12 cellular contexts compared by ENCODE assay signal in the genomic region with DNA sequence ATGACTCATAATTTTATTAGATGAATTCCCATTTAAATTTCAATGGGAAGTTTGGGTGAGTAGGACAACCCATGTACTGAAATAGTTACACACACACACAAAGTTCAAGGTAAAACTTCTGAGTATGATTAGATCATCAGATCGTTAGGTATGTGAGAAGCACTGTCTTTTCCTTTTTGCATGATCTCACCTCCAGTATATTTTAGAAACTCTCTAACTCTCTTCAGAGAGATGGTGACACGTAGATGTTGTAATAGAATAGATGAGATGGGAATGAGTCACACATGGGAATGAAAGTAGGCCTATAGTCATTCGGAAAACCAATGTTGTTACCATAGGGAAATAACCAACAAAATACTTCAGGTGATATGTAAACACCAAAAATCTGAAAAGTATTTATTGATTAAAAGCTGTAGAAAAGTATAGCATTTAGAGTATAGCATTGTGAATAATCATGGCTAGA. TPM values are rescaled to one million over a fixed set of nuclear protein-coding genes. Genes with fewer than 3 reads are reported as not detected.
DNase-seq lines count a peak whose midpoint lies in the region; ATAC-seq, FAIRE-seq and TF ChIP-seq lines count a peak whose summit lies in the region.
"Had no signal": no experiment of that assay in that cellular context is flagged by ENCODE, and none has a peak within 500 bp of the region (broad histone marks: within the 10 kb centered on the region; RNA-seq: fewer than 3 reads in every experiment).

No MANE protein-coding gene starts in this region.

- no peaks in the 10 kb centered on the region for H3K36me3 ChIP-seq in GM12878 (ENCODE audit: control insufficient read depth in 2 of 2, insufficient read depth in 2 of 2, low read length in 1 of 2)

- WGBS in GM12878 (ENCODE audit: insufficient coverage, insufficient replicate concordance, low lambda C conversion rate, missing lambda C conversion rate) = 0% methylated on average over 3 of the region's 3 CpGs
- 35 to 36% methylated on average over 3 of the region's 3 CpGs for WGBS in lower leg skin, 2 donors

- in situ Hi-C loops in GM12878 (cut with MboI) = no loop called here

- CTCF ChIA-PET in GM12878 (lab: Yijun Ruan, JAX) = interaction anchor here (0.8 to 1.8 kb wide), 4 partner anchors 138 to 748 kb away, joined by 3 to 5 read pairs (median 4); no protein-coding TSS in a partner anchor

- 0 out of 4 replicates have a peak, but pooled peaks cover 0 to 4% of the 10 kb centered on the region in 2 experiments for H3K27me3 ChIP-seq in GM12878 (replicated peaks in 1 of 2; ENCODE audit: control insufficient read depth in 2 of 2, insufficient read depth in 2 of 2, low read length in 1 of 2)

- no peak for FAIRE-seq in GM12878 (lab: Jason Lieb, UNC)

- no peak for TF ChIP-seq POLR2A in GM12878 (IDR thresholded peaks at IDR 0.05; ENCODE audit: low read depth, low read length)
- no peak for TF ChIP-seq POLR2A in lower leg skin (IDR thresholded peaks at IDR 0.05)

- H3K4me3 ChIP-seq in GM12878 (no peak overlapping the region), lower leg skin (ENCODE audit: low read depth, poor library complexity, severe bottlenecking) (no peak overlapping the region)

- 0 out of 2 replicates have a peak overlapping the region, but pooled peaks have one; percentile 33 for H3K4me2 ChIP-seq in GM12878 (ENCODE audit: control insufficient read depth, insufficient read depth)

- POLR2A ChIA-PET in GM12878 (lab: Charles Lee) = no interaction called here

- no peaks in the 10 kb centered on the region for H3K9me3 ChIP-seq in GM12878 (replicated peaks; ENCODE audit: control insufficient read depth, insufficient read depth, low read length)

- no peak for TF ChIP-seq RAD21 in GM12878 (IDR thresholded peaks at IDR 0.05; ENCODE audit: insufficient read depth, low read depth, low read length)

- no TSS peak for BruUV-seq in GM12878 (replicated peaks; lab: Mats Ljungman, UMichigan)

- intact Hi-C loops in GM12878 (cut with micrococcal nuclease; ENCODE audit: unreplicated experiment) = no loop called here
- intact Hi-C loops in lower leg skin (cut with DNase I; ENCODE audit: low total_unique reads) = no loop called here

- TF ChIP-seq CTCF in GM12878 (IDR thresholded peaks at IDR 0.05 in 2 of 3, conservative IDR thresholded peaks at IDR 0.05 in 1 of 3; ENCODE audit: control insufficient read depth in 2 of 3, extremely low read depth in 1 of 3, insufficient read depth in 1 of 3, low read depth in 3 of 3, low read length in 3 of 3) (no peak), lower leg skin (IDR thresholded peaks at IDR 0.05) (no peak)

- no peaks in the 10 kb centered on the region for H3K79me2 ChIP-seq in GM12878 (ENCODE audit: control insufficient read depth, insufficient read depth, low read length)

- H3K9ac ChIP-seq in GM12878 (ENCODE audit: control insufficient read depth, insufficient read depth, low read length) = no peak overlapping the region

- H4K20me1 ChIP-seq in GM12878 (ENCODE audit: control insufficient read depth, insufficient read depth) = no peaks in the 10 kb centered on the region

- no peak overlapping the region for H3K27ac ChIP-seq in GM12878 (ENCODE audit: control insufficient read depth, insufficient read depth)

- ATAC-seq in GM12878 (peak; percentile 88), GM21360 (IDR thresholded peaks at IDR 0.05; ENCODE audit: unreplicated experiment) (no peak)

- H2AFZ ChIP-seq in GM12878 (ENCODE audit: control insufficient read depth, low read depth, low read length) = no peak overlapping the region

- RAD21 ChIA-PET in GM12878 (lab: Charles Lee; ENCODE audit: unreplicated experiment) = interaction anchor here (0.8 to 1.4 kb wide), 3 partner anchors 13 to 748 kb away, joined by 3 to 4 read pairs (median 4); no protein-coding TSS in a partner anchor

- DNase-seq in EL (peak; percentile 97), HS-5 (ENCODE audit: low read depth) (peak; percentile 92), GM12878 (ENCODE audit: low read depth, low spot score) (peak; percentile 13), non-pigmented ciliary epithelial cell (ENCODE audit: low read depth) (peak; percentile 95), cortex of kidney (lab: John Stamatoyannopoulos, UW) (no peak), lower leg skin (ENCODE audit: low spot score in 2 of 2) (no peak)
- no peak for DNase-seq in stimulated activated CD8-positive, alpha-beta memory T cell treated with anti-CD3 and anti-CD28 coated beads, Interleukin-4, amount 100 ng/mL, for 48 hours
- DNase-seq: activated naive CD8-positive, alpha-beta T cell treated with anti-CD3 and anti-CD28 coated beads, Interleukin-2, amount 10 ng/mL, durations not matched to agents 7 days and 5 days; left cardiac atrium; SHP77; stimulated activated CD4-positive, alpha-beta T cell treated with anti-CD3 and anti-CD28 coated beads, Interleukin-2, amount 100 ng/mL, for 24 hours had no signal

- peaks cover 14% of the 10 kb centered on the region; the same call in 1 of the 2 replicates for H3K4me1 ChIP-seq in GM12878 (ENCODE audit: control insufficient read depth, insufficient read depth, low read length)

- TF ChIP-seq EP300 in GM12878 (IDR thresholded peaks at IDR 0.05; ENCODE audit: borderline replicate concordance in 1 of 2, control insufficient read depth in 1 of 2, low read depth in 2 of 2, low read length in 2 of 2) = peak in 1 of 2 experiments; percentile 70; a peak in 1 of 4 replicates

- SMC1A ChIA-PET in GM12878 (lab: Charles Lee; ENCODE audit: uncharacterized antibody, unreplicated experiment) = interaction anchor here (0.9 to 1.2 kb wide), 4 partner anchors 9 to 760 kb away, joined by 3 read pairs; no protein-coding TSS in a partner anchor

RNA-seq across cellular contexts. Expression of gene KRT23, which starts 22.2 kb away (rescaled TPM):
- not detected in 2 replicates for total RNA-seq in GM12878 (2013; cell fraction: nucleolus; rRNA removed)
- total RNA-seq in GM12878 (2014; rRNA removed) = not detected in 2 replicates
- not detected in 2 replicates for total RNA-seq in GM12878 (2014; rRNA removed; fragmentation: Illumina TruSeq; extraction: Trizol)
- total RNA-seq in GM12878 (2021) = not detected in 2 replicates
- polyA plus RNA-seq in GM12878 (2011; ENCODE audit: low read depth) = not detected
- polyA plus RNA-seq in GM12878 (2011; rRNA removed) = not detected in 2 replicates
- not detected in 2 replicates for polyA plus RNA-seq in GM12878 (2011; cell fraction: cytosol; rRNA removed)
- not detected in 2 replicates for polyA plus RNA-seq in GM12878 (2011; cell fraction: nucleus; rRNA removed)
- polyA plus RNA-seq in GM12878 (2012) = not detected in 2 replicates
- not detected in 2 replicates for polyA plus RNA-seq in GM12878 (2014; fragmentation: Illumina TruSeq; extraction: Trizol)
- polyA plus RNA-seq in GM12878 (2014; fragmentation: Nextera tagmentation; extraction: Ambion mirVana) = not detected
- polyA plus RNA-seq in GM12878 (2014; rRNA removed) = not detected in 2 replicates
- polyA plus RNA-seq in GM12878 (2016; fragmentation: Nextera tagmentation; extraction: Ambion mirVana) = not detected
- polyA minus RNA-seq in GM12878 (2011; rRNA and poly(A)+ RNA removed) = not detected in 2 replicates
- polyA minus RNA-seq in GM12878 (2011; cell fraction: cytosol; rRNA and poly(A)+ RNA removed) = not detected in 2 replicates
- not detected in 2 replicates for polyA minus RNA-seq in GM12878 (2011; cell fraction: nucleus; rRNA and poly(A)+ RNA removed)
- total RNA-seq in lower leg skin = 100 to 1,000 TPM; 302 to 577 (median 454) TPM
- total RNA-seq: activated naive CD8-positive, alpha-beta T cell treated with anti-CD3 and anti-CD28 coated beads, Interleukin-2, amount 10 ng/mL, durations not matched to agents 7 days and 5 days had no signal

RNA-seq across cellular contexts. Expression of gene KRT20, which starts 30.2 kb away (rescaled TPM):
- not detected in 2 replicates for total RNA-seq in GM12878 (2013; cell fraction: nucleolus; rRNA removed)
- total RNA-seq in GM12878 (2014; rRNA removed) (not detected in 2 replicates), GM12878 (2014; rRNA removed; fragmentation: Illumina TruSeq; extraction: Trizol) (not detected in 2 replicates), GM12878 (2021) (0.23 and 0.37 TPM in 2 replicates), lower leg skin (under 1 TPM in 1 of 4 donors, not detected in 3; 0.12 TPM)
- polyA plus RNA-seq in GM12878 (2011; ENCODE audit: low read depth) = not detected
- polyA plus RNA-seq in GM12878 (2011; rRNA removed) (not detected in 2 replicates), GM12878 (2014; fragmentation: Illumina TruSeq; extraction: Trizol) (not detected in 2 replicates), GM12878 (2014; fragmentation: Nextera tagmentation; extraction: Ambion mirVana) (not detected), GM12878 (2014; rRNA removed) (not detected in 2 replicates), GM12878 (2016; fragmentation: Nextera tagmentation; extraction: Ambion mirVana) (not detected)
- polyA plus RNA-seq in GM12878 (2011; cell fraction: cytosol; rRNA removed) = not detected in 2 replicates
- polyA plus RNA-seq in GM12878 (2011; cell fraction: nucleus; rRNA removed) = not detected in 2 replicates
- polyA plus RNA-seq in GM12878 (2012) = not detected in 2 replicates
- not detected in 2 replicates for polyA minus RNA-seq in GM12878 (2011; rRNA and poly(A)+ RNA removed)
- polyA minus RNA-seq in GM12878 (2011; cell fraction: cytosol; rRNA and poly(A)+ RNA removed) = not detected in 2 replicates
- not detected in 2 replicates for polyA minus RNA-seq in GM12878 (2011; cell fraction: nucleus; rRNA and poly(A)+ RNA removed)
- total RNA-seq: activated naive CD8-positive, alpha-beta T cell treated with anti-CD3 and anti-CD28 coated beads, Interleukin-2, amount 10 ng/mL, durations not matched to agents 7 days and 5 days; left cardiac atrium had no signal

RNA-seq across cellular contexts. Expression of gene KRT12, which starts 48.2 kb away (rescaled TPM):
- total RNA-seq in GM12878 (2013; cell fraction: nucleolus; rRNA removed) = not detected in 2 replicates
- not detected in 2 replicates for total RNA-seq in GM12878 (2014; rRNA removed)
- total RNA-seq in GM12878 (2014; rRNA removed; fragmentation: Illumina TruSeq; extraction: Trizol) = not detected in 2 replicates
- total RNA-seq in GM12878 (2021) = not detected in 2 replicates
- polyA plus RNA-seq in GM12878 (2011; ENCODE audit: low read depth) = not detected
- not detected in 2 replicates for polyA plus RNA-seq in GM12878 (2011; rRNA removed)
- polyA plus RNA-seq in GM12878 (2011; cell fraction: cytosol; rRNA removed) = not detected in 2 replicates
- polyA plus RNA-seq in GM12878 (2011; cell fraction: nucleus; rRNA removed) = not detected in 2 replicates
- polyA plus RNA-seq in GM12878 (2012) = not detected in 2 replicates
- polyA plus RNA-seq in GM12878 (2014; fragmentation: Illumina TruSeq; extraction: Trizol) = not detected in 2 replicates
- polyA plus RNA-seq in GM12878 (2014; fragmentation: Nextera tagmentation; extraction: Ambion mirVana) = not detected
- not detected in 2 replicates for polyA plus RNA-seq in GM12878 (2014; rRNA removed)
- polyA plus RNA-seq in GM12878 (2016; fragmentation: Nextera tagmentation; extraction: Ambion mirVana) = not detected
- polyA minus RNA-seq in GM12878 (2011; rRNA and poly(A)+ RNA removed) = not detected in 2 replicates
- polyA minus RNA-seq in GM12878 (2011; cell fraction: cytosol; rRNA and poly(A)+ RNA removed) = not detected in 2 replicates
- polyA minus RNA-seq in GM12878 (2011; cell fraction: nucleus; rRNA and poly(A)+ RNA removed) = not detected in 2 replicates
- total RNA-seq in lower leg skin = not detected
- total RNA-seq: activated naive CD8-positive, alpha-beta T cell treated with anti-CD3 and anti-CD28 coated beads, Interleukin-2, amount 10 ng/mL, durations not matched to agents 7 days and 5 days; left cardiac atrium had no signal

RNA-seq across cellular contexts. Expression of gene KRT39, which starts 51.5 kb away (rescaled TPM):
- total RNA-seq in GM12878 (2013; cell fraction: nucleolus; rRNA removed) = not detected in 2 replicates
- total RNA-seq in GM12878 (2014; rRNA removed) (not detected in 2 replicates), GM12878 (2014; rRNA removed; fragmentation: Illumina TruSeq; extraction: Trizol) (not detected in 2 replicates), GM12878 (2021) (not detected in 2 replicates), lower leg skin (1 to 10 TPM in 1 of 4 donors, under 1 TPM in 1, not detected in 2; 0.51 to 8.8 TPM)
- polyA plus RNA-seq in GM12878 (2011; ENCODE audit: low read depth) = not detected
- polyA plus RNA-seq in GM12878 (2011; rRNA removed) (not detected in 2 replicates), GM12878 (2014; fragmentation: Illumina TruSeq; extraction: Trizol) (not detected in 2 replicates), GM12878 (2014; fragmentation: Nextera tagmentation; extraction: Ambion mirVana) (not detected), GM12878 (2014; rRNA removed) (not detected in 2 replicates), GM12878 (2016; fragmentation: Nextera tagmentation; extraction: Ambion mirVana) (not detected)
- polyA plus RNA-seq in GM12878 (2011; cell fraction: cytosol; rRNA removed) = 0.07 TPM in 1 of 2 replicates, not detected in the other
- polyA plus RNA-seq in GM12878 (2011; cell fraction: nucleus; rRNA removed) = not detected in 2 replicates
- polyA plus RNA-seq in GM12878 (2012) = not detected in 2 replicates
- not detected in 2 replicates for polyA minus RNA-seq in GM12878 (2011; rRNA and poly(A)+ RNA removed)
- not detected in 2 replicates for polyA minus RNA-seq in GM12878 (2011; cell fraction: cytosol; rRNA and poly(A)+ RNA removed)
- not detected in 2 replicates for polyA minus RNA-seq in GM12878 (2011; cell fraction: nucleus; rRNA and poly(A)+ RNA removed)
- total RNA-seq: activated naive CD8-positive, alpha-beta T cell treated with anti-CD3 and anti-CD28 coated beads, Interleukin-2, amount 10 ng/mL, durations not matched to agents 7 days and 5 days; left cardiac atrium had no signal

Comparison
In these comparisons a context has a peak if more than half of its experiments do, and no peak if none do; other contexts are left out.
1. DNase-seq: peak in EL (single experiment), HS-5 (single experiment), GM12878 (single experiment) and non-pigmented ciliary epithelial cell (single experiment); none in cortex of kidney (single experiment), stimulated activated CD8-positive, alpha-beta memory T cell treated with anti-CD3 and anti-CD28 coated beads, Interleukin-4, amount 100 ng/mL, for 48 hours (single experiment) and lower leg skin (0 of 2).
2. RNA of gene KRT23, which starts 22.2 kb away (total RNA-seq): 302 to 577 TPM in lower leg skin; not detected in GM12878; every median in the first group is over 100 times any median in the second.